In genomic region chrX:46903458-46904242, GRCh38 we compare ENCODE assay signal across 8 cellular contexts. TPM values are rescaled to one million over a fixed set of nuclear protein-coding genes. Genes with fewer than 3 reads are reported as not detected.
DNase-seq lines count a peak whose midpoint lies in the region; ATAC-seq and TF ChIP-seq lines count a peak whose summit lies in the region.

No MANE protein-coding gene starts in this region.

- no peaks in the 10 kb centered on the region for H3K36me3 Mint-ChIP-seq in IgD-negative memory B cell
- no peaks in the 10 kb centered on the region for H3K36me3 Mint-ChIP-seq in activated T-cell treated with anti-CD3 and anti-CD28 coated beads, Interleukin-2, amount 50 U/mL, for 72 hours (ENCODE audit: insufficient read depth in 2 of 2)
- no peaks in the 10 kb centered on the region for H3K36me3 Mint-ChIP-seq in naive thymus-derived CD4-positive, alpha-beta T cell

- no peaks in the 10 kb centered on the region for H3K4me1 Mint-ChIP-seq in IgD-negative memory B cell
- H3K4me1 Mint-ChIP-seq in activated T-cell treated with anti-CD3 and anti-CD28 coated beads, Interleukin-2, amount 50 U/mL, for 72 hours (ENCODE audit: low read depth), result no peaks in the 10 kb centered on the region
- no peaks in the 10 kb centered on the region for H3K4me1 Mint-ChIP-seq in naive thymus-derived CD4-positive, alpha-beta T cell

- TF ChIP-seq CTCF in OCI-LY1 (IDR thresholded peaks at IDR 0.05; ENCODE audit: low read length) (peak; percentile 66), fibroblast of pulmonary artery (IDR thresholded peaks at IDR 0.05; ENCODE audit: low read length, missing control alignments) (peak; percentile 47)

- no peaks in the 10 kb centered on the region for H3K79me2 ChIP-seq in OCI-LY1 (ENCODE audit: insufficient read depth, low read length)

- ATAC-seq in GM21576 (IDR thresholded peaks at IDR 0.05; ENCODE audit: unreplicated experiment), result peak; percentile 89
- ATAC-seq in activated T-cell treated with anti-CD3 and anti-CD28 coated beads, Interleukin-2, amount 50 U/mL, for 72 hours (replicated peaks in 1 of 2), result peak; percentile 99
- peak; percentile 95 for ATAC-seq in naive thymus-derived CD4-positive, alpha-beta T cell

- H3K9me3 Mint-ChIP-seq in IgD-negative memory B cell, result no peaks in the 10 kb centered on the region
- no peaks in the 10 kb centered on the region for H3K9me3 Mint-ChIP-seq in activated T-cell treated with anti-CD3 and anti-CD28 coated beads, Interleukin-2, amount 50 U/mL, for 72 hours
- H3K9me3 Mint-ChIP-seq in naive thymus-derived CD4-positive, alpha-beta T cell, result no peaks in the 10 kb centered on the region

- CTCF ChIA-PET in naive thymus-derived CD4-positive, alpha-beta T cell (lab: Charles Lee), result interaction anchor here (0.6 kb wide), 2 partner anchors 127 to 190 kb away, joined by 3 read pairs; no protein-coding TSS in a partner anchor

- H3K4me2 ChIP-seq in OCI-LY1 (ENCODE audit: low read length), result peak overlapping the region; percentile 84

- peak overlapping the region; percentile 52 for H3K4me3 ChIP-seq in OCI-LY1 (ENCODE audit: low read depth, low read length, poor library complexity, severe bottlenecking)
- H3K4me3 ChIP-seq in fibroblast of pulmonary artery (replicated peaks; ENCODE audit: low read depth, low read length), result peak overlapping the region; percentile 56
- H3K4me3 ChIP-seq in naive thymus-derived CD4-positive, alpha-beta T cell (ENCODE audit: low read length), result peak overlapping the region; percentile 27

- DNase-seq in DMS 273 treated with DMSO at 0.1 percent for 48 hours (lab: John Stamatoyannopoulos, UW), result peak; percentile 94
- peak; percentile 63 to 67 for DNase-seq in activated T-cell treated with anti-CD3 and anti-CD28 coated beads, Interleukin-2, amount 50 U/mL, for 72 hours
- DNase-seq in fibroblast of pulmonary artery (ENCODE audit: low read depth), result peak; percentile 76
- peak; percentile 15 to 57 (median 37) for DNase-seq in naive thymus-derived CD4-positive, alpha-beta T cell
- DNase-seq in substantia nigra (lab: John Stamatoyannopoulos, UW), result peak; percentile 6 to 84 (median 69)

- H3K27me3 Mint-ChIP-seq in IgD-negative memory B cell, result no peaks in the 10 kb centered on the region
- H3K27me3 Mint-ChIP-seq in activated T-cell treated with anti-CD3 and anti-CD28 coated beads, Interleukin-2, amount 50 U/mL, for 72 hours (ENCODE audit: low read depth), result peaks cover 41% of the 10 kb centered on the region
- peaks cover 0 to 30% (median 0%) of the 10 kb centered on the region in 5 donors for H3K27me3 Mint-ChIP-seq in naive thymus-derived CD4-positive, alpha-beta T cell

- no peaks in the 10 kb centered on the region for H3K9me2 ChIP-seq in OCI-LY1 (ENCODE audit: low read depth, low read length)

- H3K27ac Mint-ChIP-seq in IgD-negative memory B cell, result peak overlapping the region in 1 of 3 donors; percentile 58
- H3K27ac Mint-ChIP-seq in activated T-cell treated with anti-CD3 and anti-CD28 coated beads, Interleukin-2, amount 50 U/mL, for 72 hours, result no peak overlapping the region
- H3K27ac Mint-ChIP-seq in naive thymus-derived CD4-positive, alpha-beta T cell, result no peak overlapping the region

- POLR2A ChIA-PET in naive thymus-derived CD4-positive, alpha-beta T cell (lab: Charles Lee), result no interaction called here

- H3K4me3 Mint-ChIP-seq in IgD-negative memory B cell, result peak overlapping the region; percentile 34 to 91 (median 76)
- H3K4me3 Mint-ChIP-seq in activated T-cell treated with anti-CD3 and anti-CD28 coated beads, Interleukin-2, amount 50 U/mL, for 72 hours, result peak overlapping the region; percentile 74 to 76
- peak overlapping the region in 9 of 10 donors; percentile 25 to 77 (median 58) for H3K4me3 Mint-ChIP-seq in naive thymus-derived CD4-positive, alpha-beta T cell

- H3K9ac ChIP-seq in OCI-LY1 (ENCODE audit: low read length), result no peak overlapping the region; the same call in 1 of the 2 replicates

- no peaks in the 10 kb centered on the region for H3K27me3 ChIP-seq in OCI-LY1 (ENCODE audit: insufficient read depth, low read length)
- no peaks in the 10 kb centered on the region for H3K27me3 ChIP-seq in naive thymus-derived CD4-positive, alpha-beta T cell (ENCODE audit: control insufficient read depth in 2 of 2, insufficient read depth in 2 of 2, low read length in 2 of 2)

- H3K9me3 ChIP-seq in OCI-LY1 (ENCODE audit: low read length), result no peaks in the 10 kb centered on the region
- no peaks in the 10 kb centered on the region for H3K9me3 ChIP-seq in naive thymus-derived CD4-positive, alpha-beta T cell (ENCODE audit: control insufficient read depth in 2 of 3, low read length in 3 of 3)

- H3K27ac ChIP-seq in OCI-LY1 (ENCODE audit: low read depth, low read length, poor library complexity, severe bottlenecking) (no peak overlapping the region), substantia nigra (ENCODE audit: low read depth, low read length, poor library complexity, severe bottlenecking) (no peak overlapping the region)
- H3K27ac ChIP-seq in naive thymus-derived CD4-positive, alpha-beta T cell (ENCODE audit: low read depth, low read length), result no peak overlapping the region

- H3F3A ChIP-seq in OCI-LY1 (ENCODE audit: insufficient read depth, low read length), result no peaks in the 10 kb centered on the region

- H4K20me1 ChIP-seq in OCI-LY1 (ENCODE audit: insufficient read depth, low read length), result no peaks in the 10 kb centered on the region

- no peaks in the 10 kb centered on the region for H3K4me1 ChIP-seq in OCI-LY1 (ENCODE audit: insufficient read depth, low read length, severe bottlenecking)
- H3K4me1 ChIP-seq in naive thymus-derived CD4-positive, alpha-beta T cell (ENCODE audit: control insufficient read depth in 2 of 2, insufficient read depth in 2 of 2, low read length in 2 of 2), result no peaks in the 10 kb centered on the region

- no peak overlapping the region for H2AFZ ChIP-seq in OCI-LY1 (ENCODE audit: low read length)

- intact Hi-C loops in naive thymus-derived CD4-positive, alpha-beta T cell (cut with micrococcal nuclease), result loop anchor here (1.0 to 10.0 kb wide), 7 partner anchors 75 to 619 kb away; partner anchors contain the start of gene SLC9A7 (in 1 of the 2)

- H3K36me3 ChIP-seq in OCI-LY1 (ENCODE audit: insufficient read depth, low read length), result no peaks in the 10 kb centered on the region
- no peaks in the 10 kb centered on the region for H3K36me3 ChIP-seq in naive thymus-derived CD4-positive, alpha-beta T cell (ENCODE audit: control insufficient read depth in 2 of 3, insufficient read depth in 3 of 3, low read length in 3 of 3)

RNA-seq across cellular contexts. Expression of gene JADE3, which starts 8.6 kb away (rescaled TPM):
- polyA plus RNA-seq in IgD-negative memory B cell, result 3.5 TPM
- 1 to 10 TPM; 2.4 to 3.8 TPM for total RNA-seq in activated T-cell treated with anti-CD3 and anti-CD28 coated beads, Interleukin-2, amount 50 U/mL, for 72 hours
- total RNA-seq in naive thymus-derived CD4-positive, alpha-beta T cell, result 1 to 10 TPM in 1 of 5 experiments, under 1 TPM in 4; 0.11 to 1.3 (median 0.22) TPM
- under 1 TPM in 1 of 2 donors, not detected in 1; 0.05 TPM for polyA plus RNA-seq in naive thymus-derived CD4-positive, alpha-beta T cell

Comparison
In these comparisons a context has a peak if more than half of its experiments do, and no peak if none do; other contexts are left out.
1. DNase-seq: peak in every context shown above with its lines; median percentile 94 in DMS 273 treated with DMSO at 0.1 percent for 48 hours; 76 in fibroblast of pulmonary artery; 69 in substantia nigra; 65 in activated T-cell treated with anti-CD3 and anti-CD28 coated beads, Interleukin-2, amount 50 U/mL, for 72 hours; 37 in naive thymus-derived CD4-positive, alpha-beta T cell.